Comparison of ENCODE assay signal across 12 cellular contexts in the genomic region with DNA sequence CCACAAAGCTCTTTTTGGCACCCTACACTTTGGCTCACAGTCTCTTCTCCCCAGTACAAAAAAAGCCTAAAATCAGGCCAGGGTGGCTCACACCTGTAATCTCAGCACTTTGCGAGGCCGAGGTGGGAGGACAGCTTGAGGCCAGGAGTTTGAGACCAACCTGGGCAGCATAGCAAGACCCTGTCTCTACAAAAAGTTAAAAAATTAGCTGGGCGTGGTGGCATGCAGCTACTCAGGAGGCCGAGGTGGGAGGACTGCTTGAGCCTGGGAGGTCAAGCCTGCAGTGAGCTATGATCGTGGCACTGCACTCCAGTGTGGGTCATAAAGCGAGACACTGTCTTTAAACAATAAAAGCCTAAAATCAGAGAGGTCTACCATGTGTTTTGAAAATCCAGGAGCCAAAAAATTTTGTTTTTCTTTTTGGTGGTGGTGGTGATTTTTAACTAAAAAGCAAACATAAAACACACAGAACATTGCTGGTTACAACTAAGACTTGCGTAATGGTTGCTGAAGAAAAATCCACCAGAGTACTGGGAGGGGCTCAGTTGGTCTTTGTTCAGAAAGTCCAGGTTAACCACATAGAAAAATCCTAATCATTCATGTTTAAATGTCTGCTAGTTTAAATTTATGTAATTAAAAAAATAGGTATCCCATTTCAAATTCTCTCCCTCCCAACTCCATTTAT. TPM values are rescaled to one million over a fixed set of nuclear protein-coding genes. Genes with fewer than 3 reads are reported as not detected.
A peak's percentile ranks its signal among the peaks of the same experiment; 100 is the strongest.
DNase-seq lines count a peak whose midpoint lies in the region; ATAC-seq, FAIRE-seq and TF ChIP-seq lines count a peak whose summit lies in the region.
"Had no signal": no experiment of that assay in that cellular context is flagged by ENCODE, and none has a peak within 500 bp of the region (broad histone marks: within the 10 kb centered on the region; RNA-seq: fewer than 3 reads in every experiment).

No MANE protein-coding gene starts in this region.

- no peak overlapping the region for H3K4ac ChIP-seq in H1 (replicated peaks; ENCODE audit: insufficient read length, low read depth, low read length)

- H3K27me3 ChIP-seq in OCI-LY3 (ENCODE audit: low read depth, low read length) (no peaks in the 10 kb centered on the region), H1 (replicated peaks in 1 of 4; ENCODE audit: control insufficient read depth in 3 of 4, extremely low read depth in 1 of 4, insufficient read depth in 3 of 4, low read length in 3 of 4) (no peaks in the 10 kb centered on the region), pancreas (no peaks in the 10 kb centered on the region)
- H3K27me3 ChIP-seq: left lung, sigmoid colon had no signal

- POLR2A ChIA-PET in H1 (lab: Charles Lee; ENCODE audit: partially characterized antibody): interaction anchor here (0.6 to 5.2 kb wide), 8 partner anchors 9 to 318 kb away, joined by 3 to 40 read pairs (median 4); no protein-coding TSS in a partner anchor

- H2BK20ac ChIP-seq in H1 (ENCODE audit: low read length): no peak overlapping the region

- 88% methylated on average over 7 of the region's 7 CpGs; no CpG with 5 or more reads in 1 of the 2 experiments for WGBS in H1 (ENCODE audit: extremely low coverage in 1 of 2, insufficient coverage in 1 of 2, insufficient read length in 1 of 2, insufficient replicate concordance in 2 of 2, low coverage in 1 of 2, low lambda C conversion rate in 2 of 2, missing lambda C conversion rate in 1 of 2), 2 experiments
- 93 to 96% methylated on average over 7 of the region's 7 CpGs for WGBS in pancreas, 2 donors

- H3K14ac ChIP-seq in H1 (ENCODE audit: insufficient read length): no peak overlapping the region

- H3K27ac ChIP-seq in OCI-LY3 (ENCODE audit: low read length) (no peak overlapping the region), H1 (ENCODE audit: low read depth, low read length) (no peak overlapping the region), pancreas (peak overlapping the region in 3 of 4 donors; percentile 91 to 99 (median 96))

- H2AFZ ChIP-seq in OCI-LY3 (ENCODE audit: low read depth, low read length) (no peak overlapping the region), H1 (ENCODE audit: low read length) (no peak overlapping the region)

- no peak overlapping the region for H2BK5ac ChIP-seq in H1 (ENCODE audit: low read depth, low read length)

- CTCF ChIA-PET in H1 (lab: Charles Lee; ENCODE audit: partially characterized antibody): interaction anchor here (0.7 to 2.4 kb wide), 4 partner anchors 10 to 500 kb away, joined by 3 to 9 read pairs (median 4); no protein-coding TSS in a partner anchor

- H3K18ac ChIP-seq in H1 (ENCODE audit: extremely low read depth, low read length): no peak overlapping the region

- H3K4me3 ChIP-seq in OCI-LY3 (ENCODE audit: low read length): no peak overlapping the region
- peak overlapping the region in 3 of 4 experiments; percentile 59 to 85 (median 82); a peak in 3 of 8 replicates for H3K4me3 ChIP-seq in H1 (ENCODE audit: extremely low read depth in 1 of 4, insufficient read depth in 2 of 4, low read depth in 3 of 4, low read length in 4 of 4)
- H3K4me3 ChIP-seq in pancreas: no peak overlapping the region

- no peak overlapping the region for H4K8ac ChIP-seq in H1 (ENCODE audit: extremely low read depth, insufficient read depth, low read length)

- no peak for TF ChIP-seq POLR2A in H1 (IDR thresholded peaks at IDR 0.05; ENCODE audit: control extremely low read depth in 1 of 2, low read depth in 2 of 2, low read length in 2 of 2)

- no peak overlapping the region for H4K5ac ChIP-seq in H1 (ENCODE audit: insufficient read length, low read depth, low read length)

- TF ChIP-seq RAD21 in H1 (IDR thresholded peaks at IDR 0.05 in 1 of 2, conservative IDR thresholded peaks at IDR 0.05 in 1 of 2; ENCODE audit: low read depth in 2 of 2, low read length in 2 of 2): no peak

- no peaks in the 10 kb centered on the region for H3K9me3 ChIP-seq in OCI-LY3 (ENCODE audit: insufficient read depth, low read length)
- no peaks in the 10 kb centered on the region for H3K9me3 ChIP-seq in H1 (ENCODE audit: insufficient read depth in 2 of 2, low read depth in 1 of 2, low read length in 1 of 2)
- no peaks in the 10 kb centered on the region for H3K9me3 ChIP-seq in pancreas
- H3K9me3 ChIP-seq: left lung, sigmoid colon had no signal

- H2BK15ac ChIP-seq in H1 (ENCODE audit: low read length): no peak overlapping the region

- H4K20me1 ChIP-seq in OCI-LY3 (ENCODE audit: insufficient read depth, low read length): no peaks in the 10 kb centered on the region
- peaks cover 0 to 4% of the 10 kb centered on the region in 2 experiments for H4K20me1 ChIP-seq in H1 (replicated peaks in 1 of 2; ENCODE audit: control insufficient read depth in 1 of 2, insufficient read depth in 2 of 2, low read length in 2 of 2)

- H3K23me2 ChIP-seq in H1 (ENCODE audit: low read depth, low read length): peaks cover 4% of the 10 kb centered on the region

- TF ChIP-seq CTCF in OCI-LY3 (IDR thresholded peaks at IDR 0.05; ENCODE audit: low read depth, low read length) (no peak), H1 (IDR thresholded peaks at IDR 0.05; ENCODE audit: control extremely low read depth in 1 of 3, insufficient read depth in 1 of 3, low read depth in 1 of 3, low read length in 3 of 3) (no peak), pancreas (IDR thresholded peaks at IDR 0.05) (no peak)

- H3K79me1 ChIP-seq in H1 (ENCODE audit: low read depth, low read length): no peaks in the 10 kb centered on the region; the same call in 1 of the 2 replicates

- ATAC-seq in pancreas: no peak
- no peak for ATAC-seq in HG03342 (IDR thresholded peaks at IDR 0.05; ENCODE audit: unreplicated experiment)
- ATAC-seq in GM21528 (IDR thresholded peaks at IDR 0.05; ENCODE audit: low FRiP score, unreplicated experiment): no peak
- no peak for ATAC-seq in HG03457 (IDR thresholded peaks at IDR 0.05; ENCODE audit: unreplicated experiment)
- ATAC-seq: left lung had no signal

- no peak overlapping the region for H2BK120ac ChIP-seq in H1 (replicated peaks; ENCODE audit: low read depth, low read length)

- no peak overlapping the region for H4K91ac ChIP-seq in H1 (replicated peaks; ENCODE audit: insufficient read length, low read length)

- no peak overlapping the region for H2BK12ac ChIP-seq in H1 (ENCODE audit: low read depth, low read length)

- peaks cover 44% of the 10 kb centered on the region for H3K36me3 ChIP-seq in OCI-LY3 (replicated peaks; ENCODE audit: low read depth, low read length)
- peaks cover 3 to 35% (median 27%) of the 10 kb centered on the region in 4 experiments; a peak in 7 of 8 replicates for H3K36me3 ChIP-seq in H1 (ENCODE audit: control insufficient read depth in 2 of 4, insufficient read depth in 4 of 4, low read length in 3 of 4)
- peaks cover 0 to 15% (median 12%) of the 10 kb centered on the region in 3 donors for H3K36me3 ChIP-seq in pancreas

- FAIRE-seq in H1 (lab: Jason Lieb, UNC): no peak
- no peak for FAIRE-seq in pancreas (lab: Jason Lieb, UNC)
- FAIRE-seq: A204.1 had no signal

- intact Hi-C loops in pancreas (cut with DNase I): loop anchor here in 2 of 3 donors (5.0 to 10.0 kb wide), 2 partner anchors 312 to 315 kb away; no protein-coding TSS in a partner anchor

- peaks cover 26% of the 10 kb centered on the region for H3K79me2 ChIP-seq in OCI-LY3 (ENCODE audit: low read length)
- H3K79me2 ChIP-seq in H1 (ENCODE audit: control insufficient read depth in 1 of 2, insufficient read depth in 2 of 2, low read length in 2 of 2): no peaks in the 10 kb centered on the region; a peak in 1 of 4 replicates

- H2AK5ac ChIP-seq in H1 (ENCODE audit: low read depth, low read length): no peak overlapping the region

- H3K23ac ChIP-seq in H1 (ENCODE audit: insufficient read length): no peak overlapping the region

- H3K4me2 ChIP-seq in OCI-LY3 (ENCODE audit: low read length): peak overlapping the region; percentile 92; the same call in 1 of the 2 replicates
- peak overlapping the region; percentile 83 to 85; a peak in 3 of 4 replicates for H3K4me2 ChIP-seq in H1 (ENCODE audit: insufficient read depth in 1 of 2, low read depth in 2 of 2, low read length in 2 of 2)

- peak; percentile 3 for DNase-seq in SIG-M5 treated with dmso at 0.1 percent for 504 hours (lab: John Stamatoyannopoulos, UW; ENCODE audit: unreplicated experiment)
- DNase-seq in SIG-M5 (lab: John Stamatoyannopoulos, UW): no peak
- no peak for DNase-seq in H1 (ENCODE audit: low read depth in 1 of 2, low spot score in 2 of 2)
- peak in 1 of 6 donors; percentile 2 for DNase-seq in pancreas
- DNase-seq: left lung, NCI-H446 treated with DMSO at 0.1 percent for 48 hours, sigmoid colon had no signal

- H3K4me1 ChIP-seq in OCI-LY3 (ENCODE audit: low read length) (peaks cover 16% of the 10 kb centered on the region), H1 (replicated peaks in 1 of 4; ENCODE audit: control insufficient read depth in 3 of 4, insufficient read depth in 4 of 4, low read length in 3 of 4) (peaks cover 0 to 4% (median 1%) of the 10 kb centered on the region in 4 experiments; a peak in 4 of 7 replicates), pancreas (peaks cover 6 to 17% (median 10%) of the 10 kb centered on the region in 3 donors)

- H3K9ac ChIP-seq in OCI-LY3 (ENCODE audit: low read length) (no peak overlapping the region), H1 (replicated peaks in 1 of 4; ENCODE audit: extremely low read depth in 1 of 4, low read depth in 3 of 4, low read length in 3 of 4) (no peak overlapping the region)

- no peak overlapping the region for H3K56ac ChIP-seq in H1 (replicated peaks; ENCODE audit: insufficient read length, low read depth, low read length)

- no peak for TF ChIP-seq EP300 in H1 (IDR thresholded peaks at IDR 0.05; ENCODE audit: borderline replicate concordance in 1 of 2, low read depth in 2 of 2, low read length in 2 of 2)

RNA-seq across cellular contexts. Expression of a gene that starts 1.6 kb away (rescaled TPM):
- total RNA-seq in H1 (2021; fragmentation: NEBNext Ultra II Directional; extraction: Animal tissue kit (Norgen Biotek cat#: 25700)): 79.1 and 88.9 TPM in 2 replicates
- polyA plus RNA-seq in H1 (2011; rRNA removed) (56.3 and 92.9 TPM in 2 replicates), pancreas (100 to 1,000 TPM; 430 to 509 TPM)
- 79.0 TPM for polyA plus RNA-seq in H1 (2011; cell fraction: cytosol; rRNA removed)
- 521 TPM for polyA plus RNA-seq in H1 (2011; cell fraction: nucleus; rRNA removed)
- 66.5 to 112 TPM (median 91.4 TPM) in 4 replicates for polyA plus RNA-seq in H1 (2012, experiment 1 of 2)
- 59.8 TPM for polyA plus RNA-seq in H1 (2012, experiment 2 of 2)
- 35.5 TPM for polyA plus RNA-seq in H1 (2013, experiment 1 of 2)
- 29.7 TPM for polyA plus RNA-seq in H1 (2013, experiment 2 of 2)
- 49.7 and 55.5 TPM in 2 replicates for polyA minus RNA-seq in H1 (2011; rRNA and poly(A)+ RNA removed)
- polyA minus RNA-seq in H1 (2011; cell fraction: cytosol; rRNA and poly(A)+ RNA removed): 53.7 TPM
- 195 TPM for polyA minus RNA-seq in H1 (2011; cell fraction: nucleus; rRNA and poly(A)+ RNA removed)
- total RNA-seq in pancreas: 100 to 1,000 TPM in 3 of 6 donors, 10 to 100 TPM in 3; 63.7 to 115 (median 91.1) TPM

RNA-seq across cellular contexts. Expression of a gene that starts 23.2 kb away (rescaled TPM):
- 10.9 and 12.2 TPM in 2 replicates for total RNA-seq in H1 (2021; fragmentation: NEBNext Ultra II Directional; extraction: Animal tissue kit (Norgen Biotek cat#: 25700))
- polyA plus RNA-seq in H1 (2011; rRNA removed) (10.4 and 19.5 TPM in 2 replicates), pancreas (10 to 100 TPM; 71.0 to 97.5 TPM)
- 12.4 TPM for polyA plus RNA-seq in H1 (2011; cell fraction: cytosol; rRNA removed)
- polyA plus RNA-seq in H1 (2011; cell fraction: nucleus; rRNA removed): 49.5 TPM
- 14.7 to 18.1 TPM (median 15.4 TPM) in 4 replicates for polyA plus RNA-seq in H1 (2012, experiment 1 of 2)
- polyA plus RNA-seq in H1 (2012, experiment 2 of 2): 10.2 TPM
- 11.4 TPM for polyA plus RNA-seq in H1 (2013, experiment 1 of 2)
- polyA plus RNA-seq in H1 (2013, experiment 2 of 2): 8.7 TPM
- 3.5 and 4.2 TPM in 2 replicates for polyA minus RNA-seq in H1 (2011; rRNA and poly(A)+ RNA removed)
- 5.3 TPM for polyA minus RNA-seq in H1 (2011; cell fraction: cytosol; rRNA and poly(A)+ RNA removed)
- 12.7 TPM for polyA minus RNA-seq in H1 (2011; cell fraction: nucleus; rRNA and poly(A)+ RNA removed)
- 10 to 100 TPM in 5 of 6 donors, 1 to 10 TPM in 1; 9.1 to 26.5 (median 21.1) TPM for total RNA-seq in pancreas

RNA-seq across cellular contexts. Expression of a gene that starts 34.2 kb away (rescaled TPM):
- 131 and 132 TPM in 2 replicates for total RNA-seq in H1 (2021; fragmentation: NEBNext Ultra II Directional; extraction: Animal tissue kit (Norgen Biotek cat#: 25700))
- 236 and 265 TPM in 2 replicates for polyA plus RNA-seq in H1 (2011; rRNA removed)
- polyA plus RNA-seq in H1 (2011; cell fraction: cytosol; rRNA removed): 273 TPM
- 252 TPM for polyA plus RNA-seq in H1 (2011; cell fraction: nucleus; rRNA removed)
- polyA plus RNA-seq in H1 (2012, experiment 1 of 2): 109 to 154 TPM (median 150 TPM) in 4 replicates
- polyA plus RNA-seq in H1 (2012, experiment 2 of 2): 168 TPM
- 118 TPM for polyA plus RNA-seq in H1 (2013, experiment 1 of 2)
- polyA plus RNA-seq in H1 (2013, experiment 2 of 2): 115 TPM
- 51.0 and 53.9 TPM in 2 replicates for polyA minus RNA-seq in H1 (2011; rRNA and poly(A)+ RNA removed)
- polyA minus RNA-seq in H1 (2011; cell fraction: cytosol; rRNA and poly(A)+ RNA removed): 33.5 TPM
- 38.7 TPM for polyA minus RNA-seq in H1 (2011; cell fraction: nucleus; rRNA and poly(A)+ RNA removed)
- 10 to 100 TPM; 19.6 to 30.5 (median 24.0) TPM for total RNA-seq in pancreas
- 10 to 100 TPM; 81.8 to 97.7 TPM for polyA plus RNA-seq in pancreas

Comparison
In these comparisons a context has a peak if more than half of its experiments do, and no peak if none do; other contexts are left out.
1. H3K27ac ChIP-seq: peak in pancreas (3 of 4); none in OCI-LY3 (single experiment) and H1 (single experiment).
2. H3K4me3 ChIP-seq: peak in H1 (3 of 4); none in OCI-LY3 (single experiment) and pancreas (0 of 4).